8 cellular contexts compared by ENCODE assay signal in the genomic region with DNA sequence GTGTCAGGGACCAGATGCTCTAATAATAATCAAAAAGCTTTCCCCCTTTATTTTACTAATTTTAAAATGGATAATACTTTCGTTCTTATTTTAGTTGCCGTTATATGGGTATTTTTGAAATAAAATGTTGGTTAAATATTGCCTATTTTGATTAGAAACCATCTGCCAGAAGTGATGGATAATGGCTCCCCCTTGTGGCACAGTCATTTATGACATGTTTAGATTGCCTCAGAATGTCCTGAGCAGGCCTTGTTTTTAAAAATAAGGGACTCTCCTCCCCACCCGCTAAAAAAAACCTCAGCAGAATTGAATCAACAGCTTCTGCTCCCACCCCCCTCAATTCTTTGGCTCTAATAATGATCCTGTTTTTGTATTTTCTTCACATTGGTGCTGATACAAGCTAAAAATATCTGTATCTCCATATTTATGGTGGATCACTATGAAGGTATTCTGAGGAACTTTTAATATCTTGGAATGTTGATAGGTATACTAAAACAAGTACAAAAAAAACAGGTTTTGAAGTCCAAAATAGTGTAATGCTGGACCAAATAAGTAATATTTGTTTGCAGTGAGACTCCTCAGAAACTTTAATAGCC. TPM values are rescaled to one million over a fixed set of nuclear protein-coding genes. Genes with fewer than 3 reads are reported as not detected.
A peak's percentile ranks its signal among the peaks of the same experiment; 100 is the strongest.
DNase-seq lines count a peak whose midpoint lies in the region; ATAC-seq, FAIRE-seq and TF ChIP-seq lines count a peak whose summit lies in the region.

No MANE protein-coding gene starts in this region.

- H3K27me3 ChIP-seq in tibial nerve: no peaks in the 10 kb centered on the region

- WGBS in tibial nerve, 2 donors: 1 to 2% methylated on average over 3 of the region's 3 CpGs

- TF ChIP-seq EP300 in tibial nerve (IDR thresholded peaks at IDR 0.05): no peak

- no peak for ATAC-seq in GM19328 (IDR thresholded peaks at IDR 0.05; ENCODE audit: unreplicated experiment)

- H3K27ac ChIP-seq in tibial nerve: peak overlapping the region in 2 of 4 donors; percentile 7 to 48

- no peak overlapping the region for H3K4me3 ChIP-seq in Jurkat, Clone E6-1 (ENCODE audit: low read length)
- H3K4me3 ChIP-seq in foreskin fibroblast (ENCODE audit: low read depth in 1 of 2, low read length in 2 of 2): no peak overlapping the region
- H3K4me3 ChIP-seq in tibial nerve: no peak overlapping the region

- TF ChIP-seq POLR2A in tibial nerve (IDR thresholded peaks at IDR 0.05): no peak

- no peaks in the 10 kb centered on the region for H3K36me3 ChIP-seq in tibial nerve

- no peaks in the 10 kb centered on the region for H3K9me3 ChIP-seq in tibial nerve

- TF ChIP-seq CTCF in foreskin fibroblast (IDR thresholded peaks at IDR 0.05; ENCODE audit: low read depth, low read length) (peak; percentile 54), tibial nerve (IDR thresholded peaks at IDR 0.05) (peak; percentile 64 to 85 (median 79))

- DNase-seq in Jurkat, Clone E6-1 (ENCODE audit: low read depth, low spot score): peak; percentile 63
- DNase-seq in RKO (ENCODE audit: low spot score) (peak; percentile 70), foreskin fibroblast (peak; percentile 60 to 87), occipital lobe (lab: John Stamatoyannopoulos, UW) (peak; percentile 20), tibial nerve (ENCODE audit: low spot score in 2 of 2) (peak; percentile 30 to 97)
- DNase-seq in activated T-helper 9 cell treated with anti-CD3 and anti-CD28 coated beads, Interleukin-2, amount 50 U/mL, for 16 hours (ENCODE audit: low read depth): peak; percentile 25

- FAIRE-seq in G401.6 (lab: Jason Lieb, UNC): peak; percentile 92

- peaks cover 0 to 53% (median 7%) of the 10 kb centered on the region in 4 donors for H3K4me1 ChIP-seq in tibial nerve

RNA-seq across cellular contexts. Expression of a gene that starts 38.8 kb away (rescaled TPM):
- polyA plus RNA-seq in Jurkat, Clone E6-1 (2012; ENCODE audit: insufficient read depth, insufficient read length): 25.6 TPM
- total RNA-seq in occipital lobe: 17.6 TPM
- 10 to 100 TPM in 3 of 4 donors, 1 to 10 TPM in 1; 7.8 to 17.4 (median 11.7) TPM for total RNA-seq in tibial nerve

RNA-seq across cellular contexts. Expression of a gene that starts 39.2 kb away (rescaled TPM):
- 11.3 TPM for polyA plus RNA-seq in Jurkat, Clone E6-1 (2012; ENCODE audit: insufficient read depth, insufficient read length)
- total RNA-seq in occipital lobe (46.0 TPM), tibial nerve (10 to 100 TPM; 12.6 to 16.5 (median 14.7) TPM)

Comparison
In these comparisons a context has a peak if more than half of its experiments do, and no peak if none do; other contexts are left out.
1. DNase-seq: peak in every context shown above with its lines; median percentile 74 in foreskin fibroblast; 70 in RKO; 64 in tibial nerve; 63 in Jurkat, Clone E6-1; 25 in activated T-helper 9 cell treated with anti-CD3 and anti-CD28 coated beads, Interleukin-2, amount 50 U/mL, for 16 hours; 20 in occipital lobe.